In genomic region chr5:80576383-80576782, GRCh38 we compare ENCODE assay signal across 12 cellular contexts. TPM values are rescaled to one million over a fixed set of nuclear protein-coding genes. Genes with fewer than 3 reads are reported as not detected.
"Had no signal": no experiment of that assay in that cellular context is flagged by ENCODE, and none has a peak within 500 bp of the region (broad histone marks: within the 10 kb centered on the region; RNA-seq: fewer than 3 reads in every experiment).

No MANE protein-coding gene starts in this region.

- H3K4me3 Mint-ChIP-seq: HFFc6, IgD-negative memory B cell had no signal

- FAIRE-seq: HepG2 had no signal

- H3K27ac Mint-ChIP-seq: HFFc6, IgD-negative memory B cell had no signal

- H3K9ac ChIP-seq: GM23248 had no signal

- H3K9me3 Mint-ChIP-seq: HFFc6 had no signal

- ATAC-seq: HCT116, HepG2 had no signal

- H3K4me3 ChIP-seq: GM23248, HAP-1 had no signal

- H3K36me3 ChIP-seq: HAP-1 had no signal

- H3K4me1 ChIP-seq: HAP-1 had no signal

- H3K36me3 Mint-ChIP-seq: IgD-negative memory B cell had no signal

- DNase-seq: GM23248, GOT3, H7, HFFc6, KBM-7 had no signal

- H3K27ac ChIP-seq: GM23248, HL-60 had no signal

- H3K9me3 ChIP-seq: HAP-1 had no signal

RNA-seq across cellular contexts. Expression of gene ANKRD34B, which starts 6.3 kb away (rescaled TPM):
- total RNA-seq: GM23248, H4, HFFc6, HT1080 had no signal
- polyA plus RNA-seq: GM23248, IgD-negative memory B cell had no signal
